In the genomic region with DNA sequence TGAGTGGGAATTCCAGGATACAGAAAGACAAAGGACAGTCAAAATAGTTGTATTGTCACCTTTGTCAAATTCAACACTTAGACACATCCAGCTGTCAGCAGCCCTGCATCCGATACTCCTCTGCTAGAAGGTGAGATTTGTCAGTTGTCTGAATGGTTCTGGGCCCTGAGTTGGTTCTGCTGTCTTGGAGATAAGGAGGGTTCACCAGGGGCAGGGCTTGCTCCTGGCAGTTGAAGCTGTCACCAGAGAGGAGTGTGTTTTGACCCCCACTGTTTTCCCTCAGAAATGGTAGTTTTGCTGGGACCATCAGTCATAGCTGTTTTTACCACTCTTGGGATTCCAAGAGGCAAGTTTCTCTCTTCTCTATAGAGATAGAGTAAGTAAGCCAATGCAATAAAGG, we compare ENCODE assay signal across 32 cellular contexts.
"Had no signal": no experiment of that assay in that cellular context is flagged by ENCODE, and none has a peak within 500 bp of the region (broad histone marks: within the 10 kb centered on the region; RNA-seq: fewer than 3 reads in every experiment).

No MANE protein-coding gene starts in this region.

- H3K4me3 ChIP-seq: left lung, lower lobe of right lung, neural progenitor cell, pancreas, prostate gland, skin epidermis, stomach, testis, thyroid gland, upper lobe of right lung had no signal

- H3K4me1 ChIP-seq: prostate gland, upper lobe of right lung had no signal

- DNase-seq: hippocampal formation; immature natural killer cell; kidney; left colon; left lung; lower lobe of right lung; mammary epithelial cell; mesenchymal stem cell; naive B cell; natural killer cell; nephron progenitor cell; occipital lobe; posterior cingulate gyrus; retina; right cardiac atrium; stimulated activated CD4-positive, alpha-beta T cell treated with anti-CD3 and anti-CD28 coated beads, Interleukin-12 subunit alpha, Interleukin-12 subunit beta, amount 100 ng/mL, for 4 hours; stimulated activated CD4-positive, alpha-beta T cell treated with anti-CD3 and anti-CD28 coated beads, Interleukin-15, amount 100 ng/mL, for 24 hours; stimulated activated CD4-positive, alpha-beta T cell treated with anti-CD3 and anti-CD28 coated beads, Interleukin-2, amount 100 ng/mL, for 24 hours; stimulated activated CD4-positive, alpha-beta T cell treated with anti-CD3 and anti-CD28 coated beads, Interleukin-4, amount 100 ng/mL, for 1 hour; stimulated activated naive B cell treated with anti-CD40 and anti-IgM and Interleukin-4, amounts not matched to agents 10 μg/mL and 1 μg/mL and 100 μg/mL, for 72 hours; stimulated activated naive CD8-positive, alpha-beta T cell treated with anti-CD3 and anti-CD28 coated beads, Interleukin-15, Interleukin-2, amounts not matched to agents 100 U/mL and 50 U/mL, for 24 hours; stomach; testis; thyroid gland; trophoblast cell; upper lobe of right lung had no signal

- ATAC-seq: left colon; left lung; lower lobe of right lung; natural killer cell; pancreas; right cardiac atrium; sciatic nerve; stimulated activated naive B cell treated with anti-CD40 and anti-IgM and Interleukin-4, amounts not matched to agents 10 μg/mL and 1 μg/mL and 100 μg/mL, for 72 hours; stimulated activated naive CD8-positive, alpha-beta T cell treated with anti-CD3 and anti-CD28 coated beads, Interleukin-15, Interleukin-2, amounts not matched to agents 100 U/mL and 50 U/mL, for 24 hours; upper lobe of right lung had no signal

- H3K27ac ChIP-seq: left lung, lower lobe of right lung, neural progenitor cell, neutrophil, pancreas, prostate gland, skin epidermis, stomach, testis, thyroid gland, upper lobe of right lung had no signal

- H3K9me3 ChIP-seq: left lung, lower lobe of right lung, neutrophil, pancreas, prostate gland, stomach, testis, thyroid gland, upper lobe of right lung had no signal

- H3K36me3 ChIP-seq: left lung, lower lobe of right lung, neural progenitor cell, neutrophil, pancreas, prostate gland, stomach, thyroid gland, upper lobe of right lung had no signal

- H3K4me2 ChIP-seq: neural progenitor cell had no signal

- H2AFZ ChIP-seq: neural progenitor cell had no signal

- H3K27me3 ChIP-seq: pancreas, testis, thyroid gland, upper lobe of right lung had no signal
